In the genomic region with DNA sequence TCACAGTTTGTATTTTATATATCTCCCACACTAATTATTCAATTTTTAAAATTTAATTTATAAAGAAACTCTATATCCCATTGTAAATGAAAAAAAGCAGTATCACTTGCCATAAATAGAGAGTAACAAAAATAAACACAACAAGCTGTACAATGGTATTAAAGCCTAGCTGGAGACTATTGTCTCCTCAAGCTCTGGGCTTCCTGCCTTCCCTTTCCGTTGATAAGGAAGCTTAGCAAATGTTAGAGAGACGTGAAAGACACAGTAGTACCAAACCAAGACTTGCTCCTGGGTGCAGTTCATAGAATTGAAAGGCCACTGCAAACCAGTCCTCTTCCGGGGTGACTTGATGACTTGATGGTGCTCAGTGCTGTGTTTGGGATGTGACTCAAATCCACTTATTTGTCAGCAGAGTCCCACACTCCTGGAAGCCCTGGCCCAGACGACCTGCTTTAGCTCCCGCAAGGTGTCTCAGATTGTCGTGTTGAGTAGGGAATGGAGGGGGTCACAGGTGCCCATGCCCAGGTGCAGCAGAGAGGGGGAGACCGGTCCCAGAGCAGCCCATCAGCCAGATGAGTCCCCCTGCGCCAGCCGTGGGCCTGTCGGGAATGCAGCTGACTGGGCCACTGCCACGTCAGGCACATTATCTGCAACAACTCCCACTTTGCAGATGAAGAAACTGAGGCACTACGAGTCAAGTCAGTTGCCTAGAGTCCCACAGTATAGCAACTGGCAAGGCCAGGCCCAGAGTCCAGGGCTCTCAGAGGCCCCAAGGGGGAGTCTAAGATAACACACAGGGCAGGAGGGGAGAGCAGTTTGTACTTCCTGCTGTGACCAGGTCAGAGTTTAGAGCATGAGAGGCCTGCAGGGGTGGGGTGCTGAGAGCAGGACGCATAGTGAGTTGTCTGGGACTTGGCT, we compare ENCODE assay signal across 16 cellular contexts. TPM values are rescaled to one million over a fixed set of nuclear protein-coding genes. Genes with fewer than 3 reads are reported as not detected.
A peak's percentile ranks its signal among the peaks of the same experiment; 100 is the strongest.
DNase-seq lines count a peak whose midpoint lies in the region; ATAC-seq and TF ChIP-seq lines count a peak whose summit lies in the region.
"Had no signal": no experiment of that assay in that cellular context is flagged by ENCODE, and none has a peak within 500 bp of the region (broad histone marks: within the 10 kb centered on the region; RNA-seq: fewer than 3 reads in every experiment).

No MANE protein-coding gene starts in this region.

- H3K36me3 ChIP-seq in PC-3 (ENCODE audit: low read depth, low read length) = no peaks in the 10 kb centered on the region
- H3K36me3 ChIP-seq: thyroid gland had no signal

- no peaks in the 10 kb centered on the region for H3K4me1 ChIP-seq in PC-3 (ENCODE audit: insufficient read depth, low read length)

- POLR2A ChIA-PET in PC-3 (lab: Charles Lee; ENCODE audit: unreplicated experiment) = interaction anchor here (0.6 kb wide), 1 partner anchor 13 kb away, joined by 4 read pairs; no protein-coding TSS in a partner anchor

- H3K27me3 Mint-ChIP-seq in Calu3 (ENCODE audit: unreplicated experiment) = no peaks in the 10 kb centered on the region
- no peaks in the 10 kb centered on the region for H3K27me3 Mint-ChIP-seq in T-helper 17 cell
- H3K27me3 Mint-ChIP-seq: activated CD4-positive, alpha-beta T cell treated with anti-CD3 and anti-CD28 coated beads, Interleukin-2, amount 10 ng/mL, durations not matched to agents 7 days and 5 days; T-cell had no signal

- no peaks in the 10 kb centered on the region for H3F3A ChIP-seq in PC-3 (ENCODE audit: low read length, unreplicated experiment)

- ATAC-seq in T-helper 17 cell (no peak), omental fat pad (ENCODE audit: low FRiP score) (no peak), PC-3 (no peak)
- ATAC-seq: psoas muscle, T-cell had no signal

- H2AFZ ChIP-seq in PC-3 (ENCODE audit: low read length) = no peak overlapping the region

- H3K9me2 ChIP-seq in PC-3 (replicated peaks; ENCODE audit: low read length) = no peaks in the 10 kb centered on the region

- H4K20me1 ChIP-seq in PC-3 (ENCODE audit: low read length) = no peaks in the 10 kb centered on the region

- no peaks in the 10 kb centered on the region for H3K9me3 ChIP-seq in T-helper 17 cell (ENCODE audit: control insufficient read depth, low read length, poor library complexity, severe bottlenecking)
- no peaks in the 10 kb centered on the region for H3K9me3 ChIP-seq in PC-3 (ENCODE audit: low read length)
- H3K9me3 ChIP-seq: psoas muscle, thyroid gland had no signal

- H3K27ac Mint-ChIP-seq in Calu3 (ENCODE audit: unreplicated experiment) = peak overlapping the region; percentile 27
- H3K27ac Mint-ChIP-seq in T-helper 17 cell = peak overlapping the region; percentile 29
- H3K27ac Mint-ChIP-seq: activated CD4-positive, alpha-beta T cell treated with anti-CD3 and anti-CD28 coated beads, Interleukin-2, amount 10 ng/mL, durations not matched to agents 7 days and 5 days; T-cell had no signal

- H3K27me3 ChIP-seq in PC-3 (ENCODE audit: low read length) = no peaks in the 10 kb centered on the region
- H3K27me3 ChIP-seq: thyroid gland had no signal

- H3K4me2 ChIP-seq in PC-3 (ENCODE audit: low read length) = no peak overlapping the region

- H3K9me3 Mint-ChIP-seq in Calu3 (ENCODE audit: low read depth, unreplicated experiment) = no peaks in the 10 kb centered on the region
- H3K9me3 Mint-ChIP-seq: activated CD4-positive, alpha-beta T cell treated with anti-CD3 and anti-CD28 coated beads, Interleukin-2, amount 10 ng/mL, durations not matched to agents 7 days and 5 days; CD14-positive monocyte; T-cell had no signal

- DNase-seq in Calu3 = no peak
- DNase-seq in T-helper 17 cell = no peak
- peak; percentile 55 for DNase-seq in fibroblast of the aortic adventitia (ENCODE audit: low read depth)
- DNase-seq in omental fat pad (ENCODE audit: low spot score) = peak; percentile 15
- DNase-seq in HuH-7 (ENCODE audit: low spot score) = no peak
- DNase-seq in PC-3 = no peak
- DNase-seq in putamen (ENCODE audit: low spot score) = no peak
- DNase-seq: activated CD4-positive, alpha-beta T cell treated with anti-CD3 and anti-CD28 coated beads, Interleukin-2, amount 10 ng/mL, durations not matched to agents 7 days and 5 days; activated T-cell treated with anti-CD3 and anti-CD28 coated beads, Interleukin-2, amount 50 U/mL, for 48 hours; effector CD4-positive, alpha-beta T cell; NCI-H1694; NCI-H510A; psoas muscle; T-cell; thyroid gland had no signal

- H3K4me1 Mint-ChIP-seq in Calu3 (ENCODE audit: low read depth, unreplicated experiment) (no peaks in the 10 kb centered on the region), T-helper 17 cell (peaks cover 23% of the 10 kb centered on the region)

- H3K27ac ChIP-seq in PC-3 (ENCODE audit: low read length) = no peak overlapping the region
- H3K27ac ChIP-seq: psoas muscle had no signal

- no peak overlapping the region for H3K4me3 ChIP-seq in fibroblast of the aortic adventitia (ENCODE audit: low read depth, low read length)
- H3K4me3 ChIP-seq in PC-3 (ENCODE audit: low read length) = no peak overlapping the region
- H3K4me3 ChIP-seq: psoas muscle, thyroid gland had no signal

- no peak overlapping the region for H3K9ac ChIP-seq in PC-3 (ENCODE audit: low read length)

- CTCF ChIA-PET in Calu3 (lab: Charles Lee) = no interaction called here
- CTCF ChIA-PET in PC-3 (lab: Charles Lee) = no interaction called here

- BruUV-seq in Calu3 (replicated peaks; lab: Mats Ljungman, UMichigan) (no TSS peak), PC-3 (replicated peaks; lab: Mats Ljungman, UMichigan) (no TSS peak)

- H3K36me3 Mint-ChIP-seq in Calu3 (ENCODE audit: insufficient read depth, unreplicated experiment) = peaks cover 6% of the 10 kb centered on the region
- no peaks in the 10 kb centered on the region for H3K36me3 Mint-ChIP-seq in T-helper 17 cell (ENCODE audit: low read depth)
- H3K36me3 Mint-ChIP-seq: T-cell had no signal

- H3K4me3 Mint-ChIP-seq in Calu3 (ENCODE audit: low read depth, unreplicated experiment) = no peak overlapping the region
- H3K4me3 Mint-ChIP-seq in T-helper 17 cell = no peak overlapping the region
- H3K4me3 Mint-ChIP-seq: activated CD4-positive, alpha-beta T cell treated with anti-CD3 and anti-CD28 coated beads, Interleukin-2, amount 10 ng/mL, durations not matched to agents 7 days and 5 days; CD14-positive monocyte; T-cell had no signal

- TF ChIP-seq CTCF in Calu3 (IDR thresholded peaks at IDR 0.05; ENCODE audit: unreplicated experiment) (no peak), fibroblast of the aortic adventitia (IDR thresholded peaks at IDR 0.05; ENCODE audit: insufficient read depth, low read length) (no peak), omental fat pad (IDR thresholded peaks at IDR 0.05) (no peak), PC-3 (conservative IDR thresholded peaks at IDR 0.05; ENCODE audit: low read depth, low read length) (no peak)

- H3K79me2 ChIP-seq in PC-3 (ENCODE audit: low read length) = no peaks in the 10 kb centered on the region

- intact Hi-C loops in Calu3 (cut with micrococcal nuclease; ENCODE audit: unreplicated experiment) (no loop called here), PC-3 (cut with micrococcal nuclease) (no loop called here)

RNA-seq across cellular contexts. Expression of a gene that starts 40.5 kb away (rescaled TPM):
- total RNA-seq in Calu3 (2022) = 171 and 177 TPM in 2 replicates
- 100 to 1,000 TPM; 109 to 118 TPM for total RNA-seq in T-helper 17 cell
- 61.7 and 71.5 TPM in 2 replicates for total RNA-seq in fibroblast of the aortic adventitia (ENCODE audit: low replicate concordance)
- 10 to 100 TPM; 47.1 to 62.6 (median 54.5) TPM for total RNA-seq in omental fat pad
- 45.6 and 56.4 TPM in 2 replicates for total RNA-seq in PC-3 (2014; rRNA removed)

RNA-seq across cellular contexts. Expression of a gene that starts 40.8 kb away (rescaled TPM):
- total RNA-seq in Calu3 (2022) (43.6 and 47.4 TPM in 2 replicates), T-helper 17 cell (10 to 100 TPM; 19.1 to 23.8 TPM), fibroblast of the aortic adventitia (ENCODE audit: low replicate concordance) (27.5 and 49.8 TPM in 2 replicates), omental fat pad (10 to 100 TPM; 22.7 to 40.6 (median 28.9) TPM), PC-3 (2014; rRNA removed) (17.5 and 18.3 TPM in 2 replicates)

RNA-seq across cellular contexts. Expression of a gene that starts 52.9 kb away (rescaled TPM):
- 12.9 and 14.5 TPM in 2 replicates for total RNA-seq in Calu3 (2022)
- 1 to 10 TPM; 2.4 to 4.4 TPM for total RNA-seq in T-helper 17 cell
- 5.6 and 20.3 TPM in 2 replicates for total RNA-seq in fibroblast of the aortic adventitia (ENCODE audit: low replicate concordance)
- total RNA-seq in omental fat pad = 10 to 100 TPM; 28.2 to 66.0 (median 45.8) TPM
- total RNA-seq in PC-3 (2014; rRNA removed) = 14.5 and 18.1 TPM in 2 replicates

Comparison
In these comparisons a context has a peak if more than half of its experiments do, and no peak if none do; other contexts are left out.
1. DNase-seq: peak in fibroblast of the aortic adventitia (single experiment) and omental fat pad (single experiment); none in Calu3 (single experiment), T-helper 17 cell (0 of 3), HuH-7 (single experiment), PC-3 (single experiment) and putamen (single experiment).